2 cellular contexts compared by ENCODE assay signal in genomic region chr11:65615950-65616574, GRCh38.
TF ChIP-seq lines count a peak whose summit lies in the region.

No MANE protein-coding gene starts in this region.

TF ChIP-seq in SK-N-SH, 30 proteins besides CTCF, POLR2A, EP300 and RAD21:
- no peak for TF ChIP-seq GATA2 (CRISPR knock-in tag; IDR thresholded peaks at IDR 0.05)
- TF ChIP-seq, protein P1, sequence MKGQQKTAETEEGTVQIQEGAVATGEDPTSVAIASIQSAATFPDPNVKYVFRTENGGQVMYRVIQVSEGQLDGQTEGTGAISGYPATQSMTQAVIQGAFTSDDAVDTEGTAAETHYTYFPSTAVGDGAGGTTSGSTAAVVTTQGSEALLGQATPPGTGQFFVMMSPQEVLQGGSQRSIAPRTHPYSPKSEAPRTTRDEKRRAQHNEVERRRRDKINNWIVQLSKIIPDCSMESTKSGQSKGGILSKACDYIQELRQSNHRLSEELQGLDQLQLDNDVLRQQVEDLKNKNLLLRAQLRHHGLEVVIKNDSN (IDR thresholded peaks at IDR 0.05; ENCODE audit: borderline replicate concordance, low read depth) = no peak
- no peak for TF ChIP-seq MXI1 (IDR thresholded peaks at IDR 0.05; ENCODE audit: low read depth, low read length)
- TF ChIP-seq TAF1 (IDR thresholded peaks at IDR 0.05; ENCODE audit: borderline replicate concordance, low read depth, low read length) = no peak
- TF ChIP-seq, protein P2, sequence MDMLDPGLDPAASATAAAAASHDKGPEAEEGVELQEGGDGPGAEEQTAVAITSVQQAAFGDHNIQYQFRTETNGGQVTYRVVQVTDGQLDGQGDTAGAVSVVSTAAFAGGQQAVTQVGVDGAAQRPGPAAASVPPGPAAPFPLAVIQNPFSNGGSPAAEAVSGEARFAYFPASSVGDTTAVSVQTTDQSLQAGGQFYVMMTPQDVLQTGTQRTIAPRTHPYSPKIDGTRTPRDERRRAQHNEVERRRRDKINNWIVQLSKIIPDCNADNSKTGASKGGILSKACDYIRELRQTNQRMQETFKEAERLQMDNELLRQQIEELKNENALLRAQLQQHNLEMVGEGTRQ (IDR thresholded peaks at IDR 0.05; ENCODE audit: borderline replicate concordance, low read depth, low read length) = no peak
- no peak for TF ChIP-seq TEAD4 (IDR thresholded peaks at IDR 0.05; ENCODE audit: borderline replicate concordance, insufficient read depth)

TF ChIP-seq in SK-N-SH treated with all-trans-retinoic acid at 6 μM for 48 hours, 23 proteins besides CTCF, POLR2A, EP300 and RAD21:
- TF ChIP-seq ZNF8 (CRISPR knock-in tag; IDR thresholded peaks at IDR 0.05) = no peak
